1 cellular context compared by ENCODE assay signal in genomic region chr2:32006992-32007391, GRCh38.
TF ChIP-seq lines count a peak whose summit lies in the region.

No MANE protein-coding gene starts in this region.

TF ChIP-seq in IMR-90, 13 proteins besides CTCF, POLR2A, EP300 and RAD21:
- TF ChIP-seq SMC3 (IDR thresholded peaks at IDR 0.05; ENCODE audit: low read depth, low read length) (no peak), CEBPB (IDR thresholded peaks at IDR 0.05; ENCODE audit: low read depth, low read length) (no peak), MAFK (IDR thresholded peaks at IDR 0.05; ENCODE audit: low read depth, low read length) (no peak), ELK1 (IDR thresholded peaks at IDR 0.05; ENCODE audit: borderline replicate concordance, low read depth, low read length) (no peak), USF2 (IDR thresholded peaks at IDR 0.05; ENCODE audit: low read depth, low read length) (no peak), BHLHE40 (IDR thresholded peaks at IDR 0.05; ENCODE audit: low read depth, low read length) (no peak), MAZ (IDR thresholded peaks at IDR 0.05; ENCODE audit: borderline replicate concordance, low read depth, low read length) (no peak), NFE2L2 (IDR thresholded peaks at IDR 0.05; ENCODE audit: low read depth, low read length) (no peak), FOS (IDR thresholded peaks at IDR 0.05; ENCODE audit: low read depth, low read length) (no peak), RFX5 (IDR thresholded peaks at IDR 0.05; ENCODE audit: low read depth, low read length) (no peak), RCOR1 (IDR thresholded peaks at IDR 0.05; ENCODE audit: insufficient replicate concordance, low read length) (no peak), MXI1 (IDR thresholded peaks at IDR 0.05; ENCODE audit: borderline replicate concordance, low read depth, low read length) (no peak), CHD1 (IDR thresholded peaks at IDR 0.05; ENCODE audit: low read depth, low read length) (no peak)
